Comparison of ENCODE assay signal across 8 cellular contexts in the genomic region with DNA sequence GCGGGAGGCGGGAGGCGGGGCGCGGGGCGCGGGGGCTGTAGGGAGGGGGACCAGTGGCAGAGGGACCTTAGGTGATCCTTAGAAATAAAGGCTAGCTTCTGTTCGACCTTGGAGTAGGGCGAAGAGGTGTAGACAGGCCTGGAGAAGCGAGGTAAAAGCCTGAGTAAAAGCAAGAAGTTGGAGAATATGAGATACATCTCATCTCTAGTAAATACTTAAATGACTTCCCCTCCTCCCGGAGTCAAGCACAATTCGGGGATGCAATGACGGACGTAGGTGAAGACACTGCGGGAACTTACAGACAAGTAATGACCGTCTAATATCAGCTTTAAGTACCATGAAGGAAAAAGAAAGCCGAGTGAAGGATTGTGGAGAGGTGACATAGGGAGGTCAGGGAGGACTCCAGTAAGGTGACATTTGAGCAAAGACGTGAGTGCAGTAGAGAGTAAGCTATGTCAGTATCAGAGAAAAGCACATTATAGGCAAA.
DNase-seq lines count a peak whose midpoint lies in the region; ATAC-seq and TF ChIP-seq lines count a peak whose summit lies in the region.

No MANE protein-coding gene starts in this region.

- H3K4me3 ChIP-seq in AG09309 (ENCODE audit: control insufficient read depth, low read depth, low read length) = peak overlapping the region; percentile 86
- peak overlapping the region; percentile 74 for H3K4me3 ChIP-seq in iPS-15b (ENCODE audit: low read depth, low read length)
- H3K4me3 ChIP-seq in stomach smooth muscle (ENCODE audit: low read length in 2 of 2) = peak overlapping the region; percentile 80 to 91

- H3K9me3 ChIP-seq in iPS-15b (ENCODE audit: control insufficient read depth, insufficient read depth, low read length) (no peaks in the 10 kb centered on the region), stomach smooth muscle (ENCODE audit: control insufficient read depth in 2 of 2, low read length in 2 of 2) (no peaks in the 10 kb centered on the region)

- H3K9ac ChIP-seq in iPS-15b (ENCODE audit: low read depth, low read length) = peak overlapping the region; percentile 68
- peak overlapping the region; percentile 48 to 93 for H3K9ac ChIP-seq in stomach smooth muscle (ENCODE audit: low read length in 2 of 2)

- ATAC-seq in GM18511 (IDR thresholded peaks at IDR 0.05; ENCODE audit: unreplicated experiment) = peak; percentile 6
- peak; percentile 2 for ATAC-seq in HG03280 (IDR thresholded peaks at IDR 0.05; ENCODE audit: unreplicated experiment)

- H3K4me1 ChIP-seq in iPS-15b (ENCODE audit: control insufficient read depth, insufficient read depth, low read length) (peaks cover 17% of the 10 kb centered on the region), stomach smooth muscle (ENCODE audit: control insufficient read depth, insufficient read depth, low read length) (peaks cover 19% of the 10 kb centered on the region)

- TF ChIP-seq CTCF in AG09309 (IDR thresholded peaks at IDR 0.05; ENCODE audit: control insufficient read depth, insufficient read depth, low read depth, low read length, missing control alignments) (no peak), VCaP (conservative IDR thresholded peaks at IDR 0.05) (no peak)

- no peaks in the 10 kb centered on the region for H3K36me3 ChIP-seq in iPS-15b (ENCODE audit: control insufficient read depth, insufficient read depth, low read length)
- H3K36me3 ChIP-seq in stomach smooth muscle (ENCODE audit: control insufficient read depth in 2 of 2, insufficient read depth in 2 of 2, low read length in 2 of 2) = no peaks in the 10 kb centered on the region

- no peak for DNase-seq in AG09309 (ENCODE audit: low read depth)
- DNase-seq in nucleus accumbens (lab: John Stamatoyannopoulos, UW) = no peak
- DNase-seq in AG08395 (ENCODE audit: low spot score) = no peak

- H3K27ac ChIP-seq in VCaP (peak overlapping the region; percentile 95), stomach smooth muscle (ENCODE audit: low read length) (no peak overlapping the region)

- H3K27me3 ChIP-seq in iPS-15b (ENCODE audit: control insufficient read depth, insufficient read depth, low read length) (no peaks in the 10 kb centered on the region), stomach smooth muscle (ENCODE audit: control insufficient read depth in 1 of 2, insufficient read depth in 2 of 2, low read length in 2 of 2) (no peaks in the 10 kb centered on the region)
